In genomic region chr19:6761053-6761676, GRCh38 we compare ENCODE assay signal across 1 cellular context.
A peak's percentile ranks its signal among the peaks of the same experiment; 100 is the strongest.
TF ChIP-seq lines count a peak whose summit lies in the region.

No MANE protein-coding gene starts in this region.

TF ChIP-seq in K562, 482 proteins besides CTCF, POLR2A, EP300 and RAD21 (continued from another document and continues in another):
- TF ChIP-seq ZBTB40 (IDR thresholded peaks at IDR 0.05): no peak
- no peak for TF ChIP-seq ZBTB40 (CRISPR knock-in tag; IDR thresholded peaks at IDR 0.05)
- TF ChIP-seq CBX5 (IDR thresholded peaks at IDR 0.05; ENCODE audit: borderline replicate concordance, low read depth): peak; percentile 29; the same call in 1 of the 2 replicates
- no peak for TF ChIP-seq BACH1 (tag; IDR thresholded peaks at IDR 0.05)
- TF ChIP-seq AFF1 (IDR thresholded peaks at IDR 0.05; ENCODE audit: low read depth in 1 of 2, partially characterized antibody in 2 of 2): peak in 1 of 2 experiments; percentile 91
- TF ChIP-seq SRSF9 (IDR thresholded peaks at IDR 0.05; ENCODE audit: borderline replicate concordance, low read depth, low read length): no peak
- no peak for TF ChIP-seq CLOCK (CRISPR knock-in tag; IDR thresholded peaks at IDR 0.05; ENCODE audit: borderline replicate concordance)
- peak; percentile 88 for TF ChIP-seq HCFC1 (IDR thresholded peaks at IDR 0.05; ENCODE audit: low read depth, low read length)
- no peak for TF ChIP-seq TBP (optimal IDR thresholded peaks at IDR 0.05; ENCODE audit: low read depth, low read length)
- TF ChIP-seq RFX1 (IDR thresholded peaks at IDR 0.05): no peak
- no peak for TF ChIP-seq ZNF408 (CRISPR knock-in tag; IDR thresholded peaks at IDR 0.05; ENCODE audit: low read depth)
- TF ChIP-seq ESRRB (CRISPR knock-in tag; IDR thresholded peaks at IDR 0.05; ENCODE audit: borderline replicate concordance): no peak
- no peak for TF ChIP-seq ZNF274 (IDR thresholded peaks at IDR 0.05; ENCODE audit: borderline replicate concordance, low read depth, low read length)
- TF ChIP-seq ZNF707 (CRISPR knock-in tag; conservative IDR thresholded peaks at IDR 0.05): no peak
- TF ChIP-seq ATF3 (IDR thresholded peaks at IDR 0.05): no peak
- no peak for TF ChIP-seq ATF3 (CRISPR knock-in tag; conservative IDR thresholded peaks at IDR 0.05)
- no peak for TF ChIP-seq NRF1 (conservative IDR thresholded peaks at IDR 0.05 in 1 of 2, IDR thresholded peaks at IDR 0.05 in 1 of 2)
- no peak for TF ChIP-seq ATF1 (CRISPR knock-in tag; IDR thresholded peaks at IDR 0.05)
- TF ChIP-seq ATF1 (tag; IDR thresholded peaks at IDR 0.05): no peak
- no peak for TF ChIP-seq NFXL1 (CRISPR knock-in tag; IDR thresholded peaks at IDR 0.05)
- peak; percentile 59; the same call in 1 of the 2 replicates for TF ChIP-seq ETS1 (conservative IDR thresholded peaks at IDR 0.05; ENCODE audit: control insufficient read depth, low read depth, low read length)
- TF ChIP-seq JUN (IDR thresholded peaks at IDR 0.05; ENCODE audit: borderline replicate concordance, low read depth, low read length): no peak
- TF ChIP-seq JUN (CRISPR knock-in tag; IDR thresholded peaks at IDR 0.05; ENCODE audit: borderline replicate concordance): no peak
- no peak for TF ChIP-seq HNRNPLL (IDR thresholded peaks at IDR 0.05; ENCODE audit: low read depth, low read length, poor library complexity, severe bottlenecking)
- no peak for TF ChIP-seq SIN3B (IDR thresholded peaks at IDR 0.05; ENCODE audit: low read depth)
- no peak for TF ChIP-seq SAP30 (IDR thresholded peaks at IDR 0.05; ENCODE audit: borderline replicate concordance, insufficient read depth, low read depth, low read length, poor library complexity, severe bottlenecking)
- TF ChIP-seq RNF219 (CRISPR knock-in tag; IDR thresholded peaks at IDR 0.05): no peak
- no peak for TF ChIP-seq ZNF764 (CRISPR knock-in tag; IDR thresholded peaks at IDR 0.05; ENCODE audit: low read depth)
- peak in 1 of 2 experiments; percentile 61; a peak in 1 of 4 replicates for TF ChIP-seq ARNT (IDR thresholded peaks at IDR 0.05)
- no peak for TF ChIP-seq ATF2 (CRISPR knock-in tag; IDR thresholded peaks at IDR 0.05)
- TF ChIP-seq ZHX1 (conservative IDR thresholded peaks at IDR 0.05; ENCODE audit: low read length): no peak
- TF ChIP-seq NBN (IDR thresholded peaks at IDR 0.05; ENCODE audit: low read depth): no peak
- no peak for TF ChIP-seq PML (IDR thresholded peaks at IDR 0.05; ENCODE audit: low read length)
